12 cellular contexts compared by ENCODE assay signal in genomic region chr1:199422206-199422605, GRCh38.
DNase-seq lines count a peak whose midpoint lies in the region; ATAC-seq, FAIRE-seq and TF ChIP-seq lines count a peak whose summit lies in the region.
"Had no signal": no experiment of that assay in that cellular context is flagged by ENCODE, and none has a peak within 500 bp of the region (broad histone marks: within the 10 kb centered on the region; RNA-seq: fewer than 3 reads in every experiment).

No MANE protein-coding gene starts in this region.

- CTCF ChIA-PET in activated naive CD4-positive, alpha-beta T cell treated with anti-CD3 and anti-CD28 coated beads, Interleukin-2, amount 10 ng/mL, durations not matched to agents 7 days and 5 days (lab: Charles Lee) = interaction anchor here (0.6 kb wide), 1 partner anchor 64 kb away, joined by 4 read pairs; no protein-coding TSS in a partner anchor

- no peak for FAIRE-seq in GM19239 (lab: Jason Lieb, UNC)

- H3K27me3 ChIP-seq in foreskin keratinocyte = no peaks in the 10 kb centered on the region

- H3K36me3 Mint-ChIP-seq in activated naive CD4-positive, alpha-beta T cell treated with anti-CD3 and anti-CD28 coated beads, Interleukin-2, amount 10 ng/mL, durations not matched to agents 7 days and 5 days = no peaks in the 10 kb centered on the region
- H3K36me3 Mint-ChIP-seq: CD4-positive, CD25-positive, alpha-beta regulatory T cell had no signal

- no peak overlapping the region for H3K9ac ChIP-seq in SK-N-MC (ENCODE audit: insufficient read length)

- no peak overlapping the region for H3K4me3 ChIP-seq in SK-N-MC

- peaks cover 6% of the 10 kb centered on the region for H3K9me3 Mint-ChIP-seq in activated naive CD4-positive, alpha-beta T cell treated with anti-CD3 and anti-CD28 coated beads, Interleukin-2, amount 10 ng/mL, durations not matched to agents 7 days and 5 days

- no peak overlapping the region for H3K4me3 Mint-ChIP-seq in activated naive CD4-positive, alpha-beta T cell treated with anti-CD3 and anti-CD28 coated beads, Interleukin-2, amount 10 ng/mL, durations not matched to agents 7 days and 5 days
- H3K4me3 Mint-ChIP-seq: CD4-positive, CD25-positive, alpha-beta regulatory T cell; stimulated activated naive CD8-positive, alpha-beta T cell treated with anti-CD3 and anti-CD28 coated beads, Interleukin-15, amount 100 ng/mL, for 72 hours had no signal

- H3K9me3 ChIP-seq in SK-N-MC (ENCODE audit: low read depth, low read length) = peaks cover 14% of the 10 kb centered on the region; the same call in 1 of the 2 replicates

- H3K27ac ChIP-seq in 22Rv1 (no peak overlapping the region), SK-N-MC (peak overlapping the region; percentile 40; the same call in 1 of the 2 replicates), foreskin keratinocyte (no peak overlapping the region)

- H3K36me3 ChIP-seq in SK-N-MC (ENCODE audit: insufficient read depth, low read length) = peaks cover 9% of the 10 kb centered on the region; the same call in 1 of the 2 replicates

- ATAC-seq in foreskin keratinocyte = peak; percentile 63
- ATAC-seq: stimulated activated naive CD8-positive, alpha-beta T cell treated with anti-CD3 and anti-CD28 coated beads, Interleukin-15, amount 100 ng/mL, for 72 hours had no signal

- H3K27ac Mint-ChIP-seq in activated naive CD4-positive, alpha-beta T cell treated with anti-CD3 and anti-CD28 coated beads, Interleukin-2, amount 10 ng/mL, durations not matched to agents 7 days and 5 days = no peak overlapping the region
- H3K27ac Mint-ChIP-seq: CD4-positive, CD25-positive, alpha-beta regulatory T cell; stimulated activated naive CD8-positive, alpha-beta T cell treated with anti-CD3 and anti-CD28 coated beads, Interleukin-15, amount 100 ng/mL, for 72 hours had no signal

- H3K27me3 Mint-ChIP-seq in activated naive CD4-positive, alpha-beta T cell treated with anti-CD3 and anti-CD28 coated beads, Interleukin-2, amount 10 ng/mL, durations not matched to agents 7 days and 5 days = no peaks in the 10 kb centered on the region

- TF ChIP-seq CTCF in 22Rv1 (IDR thresholded peaks at IDR 0.05) = peak; percentile 42
- peak; percentile 70 for TF ChIP-seq CTCF in foreskin keratinocyte (conservative IDR thresholded peaks at IDR 0.05)

- peak; percentile 16 for DNase-seq in H4 (ENCODE audit: low spot score)
- DNase-seq in SK-N-MC (ENCODE audit: low read depth, low spot score) = peak; percentile 56
- DNase-seq in foreskin keratinocyte = peak; percentile 46 to 61
- no peak for DNase-seq in T1000 (lab: John Stamatoyannopoulos, UW)
- DNase-seq in GM19239 (ENCODE audit: insufficient read length, low spot score) = no peak
- DNase-seq in activated naive CD4-positive, alpha-beta T cell treated with anti-CD3 and anti-CD28 coated beads, Interleukin-2, amount 10 ng/mL, durations not matched to agents 7 days and 5 days = no peak
- no peak for DNase-seq in NOMO-1 (lab: John Stamatoyannopoulos, UW; ENCODE audit: unreplicated experiment in 2 of 2)
- DNase-seq: aorta; CD4-positive, CD25-positive, alpha-beta regulatory T cell; NCI-H2171 treated with DMSO at 0.1 percent for 48 hours; stimulated activated naive CD8-positive, alpha-beta T cell treated with anti-CD3 and anti-CD28 coated beads, Interleukin-15, amount 100 ng/mL, for 72 hours had no signal

- H3K4me1 Mint-ChIP-seq in activated naive CD4-positive, alpha-beta T cell treated with anti-CD3 and anti-CD28 coated beads, Interleukin-2, amount 10 ng/mL, durations not matched to agents 7 days and 5 days = no peaks in the 10 kb centered on the region
- H3K4me1 Mint-ChIP-seq: CD4-positive, CD25-positive, alpha-beta regulatory T cell; stimulated activated naive CD8-positive, alpha-beta T cell treated with anti-CD3 and anti-CD28 coated beads, Interleukin-15, amount 100 ng/mL, for 72 hours had no signal

- no peaks in the 10 kb centered on the region for H3K4me1 ChIP-seq in foreskin keratinocyte

Comparison
In these comparisons a context has a peak if more than half of its experiments do, and no peak if none do; other contexts are left out.
1. DNase-seq: peak in H4 (single experiment), SK-N-MC (single experiment) and foreskin keratinocyte (2 of 2); none in T1000 (single experiment), GM19239 (single experiment), activated naive CD4-positive, alpha-beta T cell treated with anti-CD3 and anti-CD28 coated beads, Interleukin-2, amount 10 ng/mL, durations not matched to agents 7 days and 5 days (single experiment) and NOMO-1 (0 of 2).